7 cellular contexts compared by ENCODE assay signal in the genomic region with DNA sequence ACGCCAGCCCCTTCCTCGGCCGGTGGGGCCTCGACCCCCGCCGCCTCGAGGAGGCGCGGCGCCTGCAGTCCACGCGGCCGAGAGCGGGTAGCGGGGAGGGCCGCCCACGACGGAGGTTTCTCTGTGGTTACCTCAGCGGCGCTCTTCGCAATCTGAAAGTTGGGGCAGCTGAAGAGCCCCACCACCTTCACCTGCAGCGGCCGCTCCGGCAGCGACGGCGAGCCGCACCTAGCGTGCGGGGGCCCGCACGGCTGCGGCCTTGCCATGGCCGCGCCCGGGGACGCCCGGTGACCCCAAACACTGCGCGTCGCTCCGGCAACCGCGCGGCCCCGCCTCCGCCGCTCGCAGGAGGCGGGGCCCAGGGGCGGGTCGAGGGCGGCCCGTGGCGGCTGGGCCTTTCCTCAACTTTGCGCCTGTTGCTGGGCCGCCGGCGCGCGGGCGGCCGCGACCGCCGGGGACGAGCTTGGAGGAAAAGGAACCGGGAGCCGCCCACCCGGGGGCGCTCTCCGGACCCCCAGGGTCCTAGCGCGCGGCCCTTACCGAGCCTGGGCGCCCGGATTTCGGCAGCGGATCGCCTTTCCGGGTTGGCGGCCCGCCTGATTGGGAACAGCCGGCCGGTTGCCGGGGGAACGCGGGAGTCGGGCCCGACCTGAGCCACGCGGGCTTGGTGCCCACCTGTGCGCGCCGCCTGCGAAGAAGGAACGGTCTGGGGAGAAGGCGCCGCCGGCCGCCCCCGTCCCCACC. TPM values are rescaled to one million over a fixed set of nuclear protein-coding genes. Genes with fewer than 3 reads are reported as not detected.
A peak's percentile ranks its signal among the peaks of the same experiment; 100 is the strongest.
DNase-seq lines count a peak whose midpoint lies in the region; ATAC-seq and TF ChIP-seq lines count a peak whose summit lies in the region.

TSS of gene PPIL6 (minus strand) at position 304 of the 744 bp plus-strand sequence. CDS start at position 266, 38 bp downstream.
A gene with protein sequence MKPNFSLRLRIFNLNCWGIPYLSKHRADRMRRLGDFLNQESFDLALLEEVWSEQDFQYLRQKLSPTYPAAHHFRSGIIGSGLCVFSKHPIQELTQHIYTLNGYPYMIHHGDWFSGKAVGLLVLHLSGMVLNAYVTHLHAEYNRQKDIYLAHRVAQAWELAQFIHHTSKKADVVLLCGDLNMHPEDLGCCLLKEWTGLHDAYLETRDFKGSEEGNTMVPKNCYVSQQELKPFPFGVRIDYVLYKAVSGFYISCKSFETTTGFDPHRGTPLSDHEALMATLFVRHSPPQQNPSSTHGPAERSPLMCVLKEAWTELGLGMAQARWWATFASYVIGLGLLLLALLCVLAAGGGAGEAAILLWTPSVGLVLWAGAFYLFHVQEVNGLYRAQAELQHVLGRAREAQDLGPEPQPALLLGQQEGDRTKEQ (plus strand): TSS at position 400 of the 744 bp plus-strand sequence. CDS start 398 bp downstream, outside the sequence.

- ATAC-seq in HG02678 (IDR thresholded peaks at IDR 0.05; ENCODE audit: unreplicated experiment): peak; percentile 94
- peak; percentile 89 for ATAC-seq in sciatic nerve

- H3K4me3 ChIP-seq in astrocyte of the cerebellum (ENCODE audit: low read depth, low read length): peak within 1 kb of the TSS; percentile 86

- in situ Hi-C loops in GM13976 (cut with MboI; ENCODE audit: low sequenced_read_pairs, unreplicated experiment): no loop called here
- in situ Hi-C loops in astrocyte of the cerebellum (cut with HindIII; ENCODE audit: low sequenced_read_pairs): no loop called here

- intact Hi-C loops in sciatic nerve (cut with DNase I): no loop called here

- TF ChIP-seq CTCF in GM13976 (IDR thresholded peaks at IDR 0.05; ENCODE audit: borderline replicate concordance, control extremely low read depth, extremely low read depth, insufficient read depth, missing control alignments) (no peak), astrocyte of the cerebellum (IDR thresholded peaks at IDR 0.05; ENCODE audit: low read depth, low read length, missing control alignments) (peak; percentile 9)

- DNase-seq in GM13976 (ENCODE audit: low spot score): peak; percentile 96
- DNase-seq in NCI-H1105 treated with DMSO at 0.1 percent for 48 hours (lab: John Stamatoyannopoulos, UW): peak; percentile 88
- DNase-seq in T-helper 22 cell (ENCODE audit: low read depth): peak; percentile 65
- peak; percentile 68 for DNase-seq in astrocyte of the cerebellum (ENCODE audit: low read depth)
- peak in 48 of 51 donors; percentile 39 to 90 (median 79) for DNase-seq in hypothalamus (lab: John Stamatoyannopoulos, UW)
- peak; percentile 92 for DNase-seq in sciatic nerve (ENCODE audit: low spot score)

RNA-seq across cellular contexts. Expression of gene PPIL6, which starts in this region (rescaled TPM):
- 7.1 TPM for total RNA-seq in sciatic nerve

RNA-seq across cellular contexts. Expression of the second gene that starts in this region (rescaled TPM):
- 11.7 TPM for total RNA-seq in sciatic nerve

Comparison
In these comparisons a context has a peak if more than half of its experiments do, and no peak if none do; other contexts are left out.
1. Peak in every context shown above with its lines: DNase-seq, ATAC-seq and H3K4me3 ChIP-seq.